In the genomic region with DNA sequence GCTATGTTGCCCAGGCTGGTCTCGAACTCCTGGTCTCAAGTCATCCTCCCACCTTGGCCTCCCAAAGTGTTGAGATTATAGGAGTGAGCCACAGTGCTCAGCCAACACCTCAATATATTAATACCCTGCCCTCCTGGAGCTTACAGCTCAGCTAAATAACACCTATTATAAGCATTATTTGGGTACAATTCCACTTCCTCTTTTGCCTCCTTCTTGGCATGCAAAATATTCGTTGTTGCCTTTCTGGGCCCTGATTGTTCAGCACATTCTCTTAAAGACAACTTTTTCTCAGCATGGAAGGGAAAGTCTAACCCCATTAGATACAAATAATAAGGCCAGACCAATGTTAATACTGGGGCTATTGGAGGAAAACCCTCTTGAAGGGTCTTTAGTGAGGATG, we compare ENCODE assay signal across 1 cellular context.
TF ChIP-seq lines count a peak whose summit lies in the region.

No MANE protein-coding gene starts in this region.

TF ChIP-seq in WTC11, 78 proteins besides CTCF, POLR2A, EP300 and RAD21 (continued from another document):
- TF ChIP-seq, protein P1, sequence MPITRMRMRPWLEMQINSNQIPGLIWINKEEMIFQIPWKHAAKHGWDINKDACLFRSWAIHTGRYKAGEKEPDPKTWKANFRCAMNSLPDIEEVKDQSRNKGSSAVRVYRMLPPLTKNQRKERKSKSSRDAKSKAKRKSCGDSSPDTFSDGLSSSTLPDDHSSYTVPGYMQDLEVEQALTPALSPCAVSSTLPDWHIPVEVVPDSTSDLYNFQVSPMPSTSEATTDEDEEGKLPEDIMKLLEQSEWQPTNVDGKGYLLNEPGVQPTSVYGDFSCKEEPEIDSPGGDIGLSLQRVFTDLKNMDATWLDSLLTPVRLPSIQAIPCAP (CRISPR knock-in tag; IDR thresholded peaks at IDR 0.05) = no peak
- TF ChIP-seq, protein P2, sequence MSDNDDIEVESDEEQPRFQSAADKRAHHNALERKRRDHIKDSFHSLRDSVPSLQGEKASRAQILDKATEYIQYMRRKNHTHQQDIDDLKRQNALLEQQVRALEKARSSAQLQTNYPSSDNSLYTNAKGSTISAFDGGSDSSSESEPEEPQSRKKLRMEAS (CRISPR knock-in tag; IDR thresholded peaks at IDR 0.05) = no peak
- TF ChIP-seq, protein P3, sequence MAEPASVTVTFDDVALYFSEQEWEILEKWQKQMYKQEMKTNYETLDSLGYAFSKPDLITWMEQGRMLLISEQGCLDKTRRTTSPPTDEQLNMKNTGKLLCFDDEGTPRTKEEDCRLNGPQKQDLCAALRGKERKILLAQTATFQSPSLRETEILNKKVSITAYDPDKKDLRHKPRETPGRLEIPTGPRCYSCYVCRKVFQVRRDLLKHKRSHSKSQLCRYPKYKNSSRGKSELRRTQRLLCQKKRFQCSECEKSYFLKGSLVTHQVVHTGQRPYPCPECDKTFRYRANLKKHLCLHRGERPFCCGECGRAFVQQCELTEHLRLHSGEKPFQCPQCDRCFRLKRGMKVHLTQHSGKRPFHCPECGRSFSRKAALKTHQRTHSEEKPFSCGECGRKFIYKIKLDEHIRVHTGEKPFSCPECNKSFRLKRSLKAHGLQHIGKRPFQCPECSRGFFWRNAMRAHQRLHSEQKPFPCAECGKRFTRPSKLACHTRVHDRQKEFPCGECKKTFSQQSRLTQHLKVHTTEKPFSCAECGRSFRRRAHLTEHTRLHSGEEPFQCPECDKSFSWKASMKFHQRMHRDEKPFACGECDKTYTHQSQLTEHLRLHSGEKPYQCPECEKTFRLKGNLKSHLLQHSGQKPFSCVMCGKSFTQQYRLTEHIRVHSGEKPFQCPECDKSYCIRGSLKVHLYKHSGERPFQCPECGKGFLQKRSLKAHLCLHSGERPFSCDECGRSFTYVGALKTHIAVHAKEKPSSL (CRISPR knock-in tag; conservative IDR thresholded peaks at IDR 0.05) = no peak
- TF ChIP-seq, protein P4, sequence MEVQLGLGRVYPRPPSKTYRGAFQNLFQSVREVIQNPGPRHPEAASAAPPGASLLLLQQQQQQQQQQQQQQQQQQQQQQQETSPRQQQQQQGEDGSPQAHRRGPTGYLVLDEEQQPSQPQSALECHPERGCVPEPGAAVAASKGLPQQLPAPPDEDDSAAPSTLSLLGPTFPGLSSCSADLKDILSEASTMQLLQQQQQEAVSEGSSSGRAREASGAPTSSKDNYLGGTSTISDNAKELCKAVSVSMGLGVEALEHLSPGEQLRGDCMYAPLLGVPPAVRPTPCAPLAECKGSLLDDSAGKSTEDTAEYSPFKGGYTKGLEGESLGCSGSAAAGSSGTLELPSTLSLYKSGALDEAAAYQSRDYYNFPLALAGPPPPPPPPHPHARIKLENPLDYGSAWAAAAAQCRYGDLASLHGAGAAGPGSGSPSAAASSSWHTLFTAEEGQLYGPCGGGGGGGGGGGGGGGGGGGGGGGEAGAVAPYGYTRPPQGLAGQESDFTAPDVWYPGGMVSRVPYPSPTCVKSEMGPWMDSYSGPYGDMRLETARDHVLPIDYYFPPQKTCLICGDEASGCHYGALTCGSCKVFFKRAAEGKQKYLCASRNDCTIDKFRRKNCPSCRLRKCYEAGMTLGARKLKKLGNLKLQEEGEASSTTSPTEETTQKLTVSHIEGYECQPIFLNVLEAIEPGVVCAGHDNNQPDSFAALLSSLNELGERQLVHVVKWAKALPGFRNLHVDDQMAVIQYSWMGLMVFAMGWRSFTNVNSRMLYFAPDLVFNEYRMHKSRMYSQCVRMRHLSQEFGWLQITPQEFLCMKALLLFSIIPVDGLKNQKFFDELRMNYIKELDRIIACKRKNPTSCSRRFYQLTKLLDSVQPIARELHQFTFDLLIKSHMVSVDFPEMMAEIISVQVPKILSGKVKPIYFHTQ (CRISPR knock-in tag; IDR thresholded peaks at IDR 0.05) = no peak
- TF ChIP-seq FOXK1 (CRISPR knock-in tag; IDR thresholded peaks at IDR 0.05) = no peak
- no peak for TF ChIP-seq KAT7 (CRISPR knock-in tag; IDR thresholded peaks at IDR 0.05; ENCODE audit: borderline replicate concordance)
- TF ChIP-seq ZNF219 (CRISPR knock-in tag; IDR thresholded peaks at IDR 0.05; ENCODE audit: borderline replicate concordance) = no peak
- TF ChIP-seq TEAD4 (CRISPR knock-in tag; IDR thresholded peaks at IDR 0.05) = no peak
- no peak for TF ChIP-seq ESRRA (CRISPR knock-in tag; IDR thresholded peaks at IDR 0.05; ENCODE audit: borderline replicate concordance)
- TF ChIP-seq RELA (CRISPR knock-in tag; IDR thresholded peaks at IDR 0.05; ENCODE audit: borderline replicate concordance) = no peak
- no peak for TF ChIP-seq NR1H2 (CRISPR knock-in tag; IDR thresholded peaks at IDR 0.05)
- TF ChIP-seq, protein P5, sequence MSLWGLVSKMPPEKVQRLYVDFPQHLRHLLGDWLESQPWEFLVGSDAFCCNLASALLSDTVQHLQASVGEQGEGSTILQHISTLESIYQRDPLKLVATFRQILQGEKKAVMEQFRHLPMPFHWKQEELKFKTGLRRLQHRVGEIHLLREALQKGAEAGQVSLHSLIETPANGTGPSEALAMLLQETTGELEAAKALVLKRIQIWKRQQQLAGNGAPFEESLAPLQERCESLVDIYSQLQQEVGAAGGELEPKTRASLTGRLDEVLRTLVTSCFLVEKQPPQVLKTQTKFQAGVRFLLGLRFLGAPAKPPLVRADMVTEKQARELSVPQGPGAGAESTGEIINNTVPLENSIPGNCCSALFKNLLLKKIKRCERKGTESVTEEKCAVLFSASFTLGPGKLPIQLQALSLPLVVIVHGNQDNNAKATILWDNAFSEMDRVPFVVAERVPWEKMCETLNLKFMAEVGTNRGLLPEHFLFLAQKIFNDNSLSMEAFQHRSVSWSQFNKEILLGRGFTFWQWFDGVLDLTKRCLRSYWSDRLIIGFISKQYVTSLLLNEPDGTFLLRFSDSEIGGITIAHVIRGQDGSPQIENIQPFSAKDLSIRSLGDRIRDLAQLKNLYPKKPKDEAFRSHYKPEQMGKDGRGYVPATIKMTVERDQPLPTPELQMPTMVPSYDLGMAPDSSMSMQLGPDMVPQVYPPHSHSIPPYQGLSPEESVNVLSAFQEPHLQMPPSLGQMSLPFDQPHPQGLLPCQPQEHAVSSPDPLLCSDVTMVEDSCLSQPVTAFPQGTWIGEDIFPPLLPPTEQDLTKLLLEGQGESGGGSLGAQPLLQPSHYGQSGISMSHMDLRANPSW (CRISPR knock-in tag; conservative IDR thresholded peaks at IDR 0.05; ENCODE audit: low read depth) = no peak
- no peak for TF ChIP-seq NFYB (CRISPR knock-in tag; conservative IDR thresholded peaks at IDR 0.05; ENCODE audit: low read depth)
